8 cellular contexts compared by ENCODE assay signal in the genomic region with DNA sequence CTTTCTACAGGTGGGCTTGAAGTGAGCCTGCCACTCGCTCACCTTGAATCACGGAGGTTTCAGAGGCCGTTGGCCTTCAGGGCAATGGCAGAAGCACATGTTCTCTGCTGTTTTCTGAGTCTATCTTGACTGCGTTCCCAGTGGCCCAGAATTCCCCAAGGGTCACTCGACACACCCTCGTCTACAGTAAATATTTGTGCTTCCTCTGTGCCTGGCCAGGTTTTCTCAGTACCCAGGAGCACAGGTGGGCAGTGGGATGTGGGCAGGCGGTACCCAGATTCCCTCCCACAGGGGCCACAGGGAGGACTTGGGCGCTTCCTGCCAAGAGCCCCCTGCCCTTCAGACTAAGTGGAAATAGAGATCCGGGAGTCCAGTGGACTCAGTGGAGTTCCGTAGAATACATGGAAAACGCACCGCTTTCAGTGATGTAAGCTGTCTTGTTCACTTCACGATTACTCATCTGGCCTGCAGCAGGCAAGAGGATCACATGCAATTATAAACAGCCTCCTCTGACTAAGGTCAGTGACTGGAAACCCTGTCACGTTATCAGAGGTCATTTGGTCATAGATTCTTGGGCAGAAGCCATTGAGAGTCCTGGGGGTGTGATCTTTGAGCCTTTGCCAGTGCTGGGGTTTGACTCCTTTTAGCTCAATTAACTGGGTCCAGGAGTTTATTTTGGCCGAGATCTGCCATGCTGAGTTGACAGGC.
DNase-seq lines count a peak whose midpoint lies in the region; ATAC-seq, FAIRE-seq and TF ChIP-seq lines count a peak whose summit lies in the region.

No MANE protein-coding gene starts in this region.

- no peaks in the 10 kb centered on the region for H3K9me3 ChIP-seq in MG63

- peak; percentile 91 for DNase-seq in AG10803 (ENCODE audit: low read depth)
- peak; percentile 80 for DNase-seq in MG63
- peak; percentile 97 for DNase-seq in bronchial epithelial cell (ENCODE audit: low read depth)
- peak; percentile 88 to 94 for DNase-seq in lung microvascular endothelial cell (ENCODE audit: low read depth in 2 of 2)
- no peak for DNase-seq in HuH-7.5 (ENCODE audit: low spot score)
- no peak for DNase-seq in stimulated activated CD4-positive, alpha-beta T cell treated with anti-CD3 and anti-CD28 coated beads, Interleukin-4, amount 100 ng/mL, for 4 hours
- DNase-seq in activated CD8-positive, alpha-beta T cell treated with anti-CD3 and anti-CD28 coated beads for 36 hours = no peak

- H3K27me3 ChIP-seq in MG63 (no peaks in the 10 kb centered on the region), bronchial epithelial cell (ENCODE audit: control insufficient read depth, insufficient read depth, low read length) (no peaks in the 10 kb centered on the region)

- POLR2A ChIA-PET in activated CD8-positive, alpha-beta T cell treated with anti-CD3 and anti-CD28 coated beads for 36 hours (lab: Charles Lee) = no interaction called here

- no peak overlapping the region for H3K4me3 Mint-ChIP-seq in activated CD8-positive, alpha-beta T cell treated with anti-CD3 and anti-CD28 coated beads for 36 hours

- intact Hi-C loops in activated CD8-positive, alpha-beta T cell treated with anti-CD3 and anti-CD28 coated beads for 36 hours (cut with micrococcal nuclease) = no loop called here

- FAIRE-seq in bronchial epithelial cell (lab: Jason Lieb, UNC) = peak; percentile 86

- H3K27me3 Mint-ChIP-seq in activated CD8-positive, alpha-beta T cell treated with anti-CD3 and anti-CD28 coated beads for 36 hours = peaks cover 1% of the 10 kb centered on the region

- no peak overlapping the region for H3K4me3 ChIP-seq in AG10803 (ENCODE audit: low read length)
- H3K4me3 ChIP-seq in MG63 = no peak overlapping the region
- H3K4me3 ChIP-seq in bronchial epithelial cell (ENCODE audit: low read depth, low read length) = peak overlapping the region; percentile 69

- peaks cover 7% of the 10 kb centered on the region for H3K4me1 Mint-ChIP-seq in activated CD8-positive, alpha-beta T cell treated with anti-CD3 and anti-CD28 coated beads for 36 hours (ENCODE audit: low read depth)

- H3K9me3 Mint-ChIP-seq in activated CD8-positive, alpha-beta T cell treated with anti-CD3 and anti-CD28 coated beads for 36 hours = no peaks in the 10 kb centered on the region

- CTCF ChIA-PET in activated CD8-positive, alpha-beta T cell treated with anti-CD3 and anti-CD28 coated beads for 36 hours (lab: Charles Lee) = interaction anchor here (1.0 to 1.5 kb wide), 3 partner anchors 40 to 102 kb away, joined by 3 to 4 read pairs (median 3); no protein-coding TSS in a partner anchor

- H3K36me3 Mint-ChIP-seq in activated CD8-positive, alpha-beta T cell treated with anti-CD3 and anti-CD28 coated beads for 36 hours (ENCODE audit: low read depth) = no peaks in the 10 kb centered on the region

- no peak overlapping the region for H3K27ac Mint-ChIP-seq in activated CD8-positive, alpha-beta T cell treated with anti-CD3 and anti-CD28 coated beads for 36 hours

- no peak for TF ChIP-seq CTCF in AG10803 (conservative IDR thresholded peaks at IDR 0.05; ENCODE audit: low read length)
- no peak for TF ChIP-seq CTCF in bronchial epithelial cell (IDR thresholded peaks at IDR 0.05; ENCODE audit: insufficient read depth, low read length, severe bottlenecking)
- no peak for TF ChIP-seq CTCF in activated CD8-positive, alpha-beta T cell treated with anti-CD3 and anti-CD28 coated beads for 36 hours (IDR thresholded peaks at IDR 0.05)

- no peak for ATAC-seq in activated CD8-positive, alpha-beta T cell treated with anti-CD3 and anti-CD28 coated beads for 36 hours
- ATAC-seq in HG02970 (IDR thresholded peaks at IDR 0.05; ENCODE audit: low FRiP score, unreplicated experiment) = no peak

- H3K36me3 ChIP-seq in MG63 (no peaks in the 10 kb centered on the region), bronchial epithelial cell (ENCODE audit: control insufficient read depth, insufficient read depth, low read length) (no peaks in the 10 kb centered on the region)

Comparison
In these comparisons a context has a peak if more than half of its experiments do, and no peak if none do; other contexts are left out.
1. DNase-seq: peak in AG10803 (single experiment), MG63 (single experiment), bronchial epithelial cell (single experiment) and lung microvascular endothelial cell (2 of 2); none in HuH-7.5 (single experiment), stimulated activated CD4-positive, alpha-beta T cell treated with anti-CD3 and anti-CD28 coated beads, Interleukin-4, amount 100 ng/mL, for 4 hours (0 of 2) and activated CD8-positive, alpha-beta T cell treated with anti-CD3 and anti-CD28 coated beads for 36 hours (single experiment).